Comparison of ENCODE assay signal across 8 cellular contexts in the genomic region with DNA sequence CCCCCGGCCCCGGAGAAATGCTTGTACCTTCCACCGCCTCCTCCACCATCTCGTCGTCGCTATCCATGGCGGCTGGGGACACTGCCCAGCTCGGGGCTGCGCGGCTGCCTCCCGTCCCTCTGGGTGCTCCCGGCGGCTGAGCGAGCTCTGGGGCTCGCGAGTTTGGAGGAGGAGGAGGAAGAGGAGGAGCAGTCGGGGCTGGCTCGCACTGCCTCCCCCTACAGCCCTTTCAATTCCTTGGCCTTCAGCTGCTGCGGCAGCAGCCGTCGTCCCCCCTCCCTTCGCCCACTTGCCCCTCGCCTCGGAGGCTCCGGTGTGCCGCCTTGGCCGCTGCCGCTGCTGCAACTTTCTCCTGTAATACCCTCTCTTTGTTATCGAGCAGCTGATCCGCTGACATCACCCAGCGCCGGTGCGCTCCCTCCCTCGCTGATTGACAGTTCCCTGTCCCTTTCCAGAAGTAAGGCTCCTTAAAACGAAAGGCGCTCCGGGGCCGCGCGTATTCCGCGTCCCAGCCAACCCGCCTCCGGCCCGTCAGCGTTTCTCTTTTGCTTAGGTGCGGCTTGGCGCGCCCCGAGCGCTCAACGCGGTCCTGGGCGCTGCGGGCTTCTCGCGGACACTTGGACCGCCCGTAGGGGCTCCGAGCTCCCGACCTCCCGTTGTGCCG. TPM values are rescaled to one million over a fixed set of nuclear protein-coding genes. Genes with fewer than 3 reads are reported as not detected.
DNase-seq lines count a peak whose midpoint lies in the region; ATAC-seq, FAIRE-seq and TF ChIP-seq lines count a peak whose summit lies in the region.

A gene (minus strand): TSS at position 149 of the 664 bp plus-strand sequence. CDS start 82 bp downstream, at position 67.

- H2AFZ ChIP-seq in HepG2 (ENCODE audit: low read length), result no peak within 1 kb of the TSS

- TF ChIP-seq CTCF in HepG2 (CRISPR knock-in tag; IDR thresholded peaks at IDR 0.05), result no peak

- H3K4me3 ChIP-seq in HepG2 (replicated peaks in 1 of 3; ENCODE audit: insufficient read depth in 1 of 3, low read depth in 2 of 3, low read length in 3 of 3), result peak within 1 kb of the TSS; percentile 53 to 76 (median 54)

- H3K36me3 ChIP-seq in HepG2 (replicated peaks in 1 of 2; ENCODE audit: control insufficient read depth in 1 of 2, insufficient read depth in 2 of 2, low read length in 2 of 2), result no peaks in the 10 kb centered on the region

- no peak for FAIRE-seq in HepG2 (lab: Jason Lieb, UNC)

- peaks cover 6 to 76% of the 10 kb centered on the region in 2 experiments for H3K27me3 ChIP-seq in HepG2 (ENCODE audit: control insufficient read depth in 1 of 2, insufficient read depth in 2 of 2, low read length in 2 of 2)

- no peaks in the 10 kb centered on the region for H3K9me3 ChIP-seq in HepG2 (ENCODE audit: low read length)

- H4K20me1 ChIP-seq in HepG2 (ENCODE audit: insufficient read depth, low read length), result no peaks in the 10 kb centered on the region; the same call in 1 of the 2 replicates

- H3K27ac ChIP-seq in HepG2 (ENCODE audit: extremely low read length, insufficient read depth, low read length), result no peak within 1 kb of the TSS

- no peaks in the 10 kb centered on the region for H3K79me2 ChIP-seq in HepG2 (ENCODE audit: insufficient read depth, low read length)

- H3K9ac ChIP-seq in HepG2 (ENCODE audit: insufficient read depth, low read depth, low read length), result 0 out of 2 replicates have a peak within 1 kb of the TSS, but pooled peaks have one; percentile 15

- WGBS in HepG2 (ENCODE audit: low lambda C conversion rate), result under 1% methylated on average over 21 of the region's 63 CpGs

- BruUV-seq in HepG2 (replicated peaks; lab: Mats Ljungman, UMichigan), result no TSS peak

- CTCF ChIA-PET in HepG2 (lab: Yijun Ruan, JAX; ENCODE audit: low intra/inter-chr PET ratio, low total read pairs), result no interaction called here

- peak; percentile 79 for DNase-seq in NCI-H69 (lab: John Stamatoyannopoulos, UW)
- DNase-seq in activated CD4-positive, alpha-beta T cell treated with anti-CD3 and anti-CD28 coated beads, Interleukin-2, amount 50 U/mL, for 24 hours (ENCODE audit: low read depth in 1 of 2, low spot score in 1 of 2), result peak; percentile 29 to 41
- peak; percentile 40 to 90 for DNase-seq in dermis microvascular lymphatic vessel endothelial cell (ENCODE audit: low read depth in 2 of 2)
- DNase-seq in HepG2 (ENCODE audit: low spot score), result no peak
- DNase-seq in stimulated activated CD4-positive, alpha-beta T cell treated with anti-CD3 and anti-CD28 coated beads, Interleukin-1b, Interleukin-23, amount 100 ng/mL, for 48 hours, result peak; percentile 71

- POLR2A ChIA-PET in HepG2 (lab: Yijun Ruan, JAX), result no interaction called here

- in situ Hi-C loops in HepG2 (cut with HindIII; ENCODE audit: extremely low pct_ligation_motif_present, low pct_unique_long_range_greater_than_20kb), result no loop called here

- TF ChIP-seq POLR2A in HepG2 (IDR thresholded peaks at IDR 0.05; ENCODE audit: insufficient read depth in 1 of 2, low read depth in 2 of 2, low read length in 2 of 2), result no peak

- peak; percentile 24 for ATAC-seq in GM18517 (IDR thresholded peaks at IDR 0.05; ENCODE audit: unreplicated experiment)
- ATAC-seq in HG03280 (IDR thresholded peaks at IDR 0.05; ENCODE audit: unreplicated experiment), result peak; percentile 36
- ATAC-seq in HepG2, result peak; percentile 51
- no peak for ATAC-seq in HG03135 (IDR thresholded peaks at IDR 0.05; ENCODE audit: unreplicated experiment)

- no peak for TF ChIP-seq EP300 in HepG2 (IDR thresholded peaks at IDR 0.05; ENCODE audit: low read depth in 2 of 2, low read length in 2 of 2)
- TF ChIP-seq EP300 in HepG2 (CRISPR knock-in tag; IDR thresholded peaks at IDR 0.05; ENCODE audit: borderline replicate concordance), result no peak

- intact Hi-C loops in HepG2 (cut with micrococcal nuclease; ENCODE audit: unreplicated experiment), result no loop called here

- peak within 1 kb of the TSS; percentile 88 for H3K4me2 ChIP-seq in HepG2 (ENCODE audit: low read depth, low read length)

- TF ChIP-seq RAD21 in HepG2 (CRISPR knock-in tag; IDR thresholded peaks at IDR 0.05), result no peak

- peaks cover 40% of the 10 kb centered on the region for H3K4me1 ChIP-seq in HepG2 (ENCODE audit: insufficient read depth, low read length)

TF ChIP-seq in HepG2, 621 proteins besides CTCF, POLR2A, EP300 and RAD21 (continues in another document):
- TF ChIP-seq ZNF781 (CRISPR knock-in tag; IDR thresholded peaks at IDR 0.05; ENCODE audit: borderline replicate concordance, not compliant biosample characterization) (no peak), IRX3 (CRISPR knock-in tag; IDR thresholded peaks at IDR 0.05; ENCODE audit: borderline replicate concordance, low read depth) (0 out of 2 replicates have a peak, but pooled peaks have one; percentile 26), XRCC5 (optimal IDR thresholded peaks at IDR 0.05; ENCODE audit: low read length) (peak; percentile 5), ZNF138 (CRISPR knock-in tag; IDR thresholded peaks at IDR 0.05; ENCODE audit: low read depth) (no peak), YY1 (IDR thresholded peaks at IDR 0.05; ENCODE audit: insufficient read depth, insufficient replicate concordance, low read depth, low read length) (peak; percentile 31), HMGA1 (CRISPR knock-in tag; conservative IDR thresholded peaks at IDR 0.05) (no peak), ZNF7 (CRISPR knock-in tag; IDR thresholded peaks at IDR 0.05) (no peak), TEAD2 (CRISPR knock-in tag; IDR thresholded peaks at IDR 0.05) (no peak), ZNF678 (CRISPR knock-in tag; IDR thresholded peaks at IDR 0.05) (no peak), PCBP1 (IDR thresholded peaks at IDR 0.05; ENCODE audit: borderline replicate concordance, low read depth, low read length) (no peak), ZNF354B (CRISPR knock-in tag; IDR thresholded peaks at IDR 0.05) (no peak), ATF7-NPFF (CRISPR knock-in tag; IDR thresholded peaks at IDR 0.05; ENCODE audit: low read depth) (peak; percentile 58; the same call in 1 of the 2 replicates), EZH2 (conservative IDR thresholded peaks at IDR 0.05; ENCODE audit: low read depth, low read length) (0 out of 2 replicates have a peak, but pooled peaks have one; percentile 10), JUN (CRISPR knock-in tag; IDR thresholded peaks at IDR 0.05) (no peak)
- TF ChIP-seq, protein P1, sequence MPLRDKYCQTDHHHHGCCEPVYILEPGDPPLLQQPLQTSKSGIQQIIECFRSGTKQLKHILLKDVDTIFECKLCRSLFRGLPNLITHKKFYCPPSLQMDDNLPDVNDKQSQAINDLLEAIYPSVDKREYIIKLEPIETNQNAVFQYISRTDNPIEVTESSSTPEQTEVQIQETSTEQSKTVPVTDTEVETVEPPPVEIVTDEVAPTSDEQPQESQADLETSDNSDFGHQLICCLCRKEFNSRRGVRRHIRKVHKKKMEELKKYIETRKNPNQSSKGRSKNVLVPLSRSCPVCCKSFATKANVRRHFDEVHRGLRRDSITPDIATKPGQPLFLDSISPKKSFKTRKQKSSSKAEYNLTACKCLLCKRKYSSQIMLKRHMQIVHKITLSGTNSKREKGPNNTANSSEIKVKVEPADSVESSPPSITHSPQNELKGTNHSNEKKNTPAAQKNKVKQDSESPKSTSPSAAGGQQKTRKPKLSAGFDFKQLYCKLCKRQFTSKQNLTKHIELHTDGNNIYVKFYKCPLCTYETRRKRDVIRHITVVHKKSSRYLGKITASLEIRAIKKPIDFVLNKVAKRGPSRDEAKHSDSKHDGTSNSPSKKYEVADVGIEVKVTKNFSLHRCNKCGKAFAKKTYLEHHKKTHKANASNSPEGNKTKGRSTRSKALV (CRISPR knock-in tag; IDR thresholded peaks at IDR 0.05), result peak; percentile 87; the same call in 1 of the 2 replicates
- TF ChIP-seq, protein P2, sequence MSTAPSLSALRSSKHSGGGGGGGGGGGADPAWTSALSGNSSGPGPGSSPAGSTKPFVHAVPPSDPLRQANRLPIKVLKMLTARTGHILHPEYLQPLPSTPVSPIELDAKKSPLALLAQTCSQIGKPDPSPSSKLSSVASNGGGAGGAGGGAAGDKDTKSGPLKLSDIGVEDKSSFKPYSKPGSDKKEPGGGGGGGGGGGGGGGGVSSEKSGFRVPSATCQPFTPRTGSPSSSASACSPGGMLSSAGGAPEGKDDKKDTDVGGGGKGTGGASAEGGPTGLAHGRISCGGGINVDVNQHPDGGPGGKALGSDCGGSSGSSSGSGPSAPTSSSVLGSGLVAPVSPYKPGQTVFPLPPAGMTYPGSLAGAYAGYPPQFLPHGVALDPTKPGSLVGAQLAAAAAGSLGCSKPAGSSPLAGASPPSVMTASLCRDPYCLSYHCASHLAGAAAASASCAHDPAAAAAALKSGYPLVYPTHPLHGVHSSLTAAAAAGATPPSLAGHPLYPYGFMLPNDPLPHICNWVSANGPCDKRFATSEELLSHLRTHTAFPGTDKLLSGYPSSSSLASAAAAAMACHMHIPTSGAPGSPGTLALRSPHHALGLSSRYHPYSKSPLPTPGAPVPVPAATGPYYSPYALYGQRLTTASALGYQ (CRISPR knock-in tag; IDR thresholded peaks at IDR 0.05), result no peak

RNA-seq across cellular contexts. Expression of the gene that starts here (rescaled TPM):
- total RNA-seq in dermis microvascular lymphatic vessel endothelial cell (44.4 and 51.1 TPM in 2 replicates), HepG2 (2016; rRNA removed; fragmentation: Illumina TruSeq; extraction: Trizol) (0.22 and 0.48 TPM in 2 replicates)
- 0.09 TPM in 1 of 2 replicates, not detected in the other for total RNA-seq in HepG2 (2016; cell fraction: cytosol; rRNA removed; fragmentation: Illumina TruSeq; extraction: Trizol; ENCODE audit: low read depth)
- 0.26 and 0.46 TPM in 2 replicates for total RNA-seq in HepG2 (2016; cell fraction: insoluble cytoplasmic fraction; rRNA removed; fragmentation: Illumina TruSeq; extraction: Trizol)
- total RNA-seq in HepG2 (2016; cell fraction: membrane; rRNA removed; fragmentation: Illumina TruSeq; extraction: Trizol), result 0.09 and 0.14 TPM in 2 replicates
- total RNA-seq in HepG2 (2016; cell fraction: nucleus; rRNA removed; fragmentation: Illumina TruSeq; extraction: Trizol), result 0.25 and 0.28 TPM in 2 replicates
- 0.08 and 0.13 TPM in 2 replicates for polyA plus RNA-seq in HepG2 (2011; rRNA removed)
- 0.07 and 0.14 TPM in 2 replicates for polyA plus RNA-seq in HepG2 (2011; cell fraction: cytosol; rRNA removed)
- polyA plus RNA-seq in HepG2 (2011; cell fraction: nucleus; rRNA removed), result 0.21 TPM in 2 replicates
- 0.21 and 0.28 TPM in 2 replicates for polyA plus RNA-seq in HepG2 (2012)
- polyA plus RNA-seq in HepG2 (2016; cell fraction: cytosol; fragmentation: Illumina TruSeq; extraction: Trizol; ENCODE audit: low read depth), result 0.05 TPM in 1 of 2 replicates, not detected in the other
- polyA plus RNA-seq in HepG2 (2016; cell fraction: insoluble cytoplasmic fraction; fragmentation: Illumina TruSeq; extraction: Trizol; ENCODE audit: low read depth), result 0.26 and 0.27 TPM in 2 replicates
- 0.06 and 0.10 TPM in 2 replicates for polyA plus RNA-seq in HepG2 (2016; cell fraction: membrane; fragmentation: Illumina TruSeq; extraction: Trizol; ENCODE audit: low read depth)
- polyA plus RNA-seq in HepG2 (2016; cell fraction: nucleus; fragmentation: Illumina TruSeq; extraction: Trizol; ENCODE audit: insufficient read depth, low read depth), result 0.15 and 0.24 TPM in 2 replicates
- 0.24 and 48.0 TPM in 2 replicates for polyA minus RNA-seq in HepG2 (2011; rRNA and poly(A)+ RNA removed; ENCODE audit: low replicate concordance)
- 0.30 and 0.44 TPM in 2 replicates for polyA minus RNA-seq in HepG2 (2011; cell fraction: cytosol; rRNA and poly(A)+ RNA removed)
- 0.25 and 0.26 TPM in 2 replicates for polyA minus RNA-seq in HepG2 (2011; cell fraction: nucleus; rRNA and poly(A)+ RNA removed)

Comparison
In these comparisons a context has a peak if more than half of its experiments do, and no peak if none do; other contexts are left out.
1. RNA of the gene that starts here (total RNA-seq): 44.4 to 51.1 TPM in dermis microvascular lymphatic vessel endothelial cell; 0.09 to 0.48 TPM in HepG2; every median in the first group is over 10 times any median in the second.